1 cellular context compared by ENCODE assay signal in the genomic region with DNA sequence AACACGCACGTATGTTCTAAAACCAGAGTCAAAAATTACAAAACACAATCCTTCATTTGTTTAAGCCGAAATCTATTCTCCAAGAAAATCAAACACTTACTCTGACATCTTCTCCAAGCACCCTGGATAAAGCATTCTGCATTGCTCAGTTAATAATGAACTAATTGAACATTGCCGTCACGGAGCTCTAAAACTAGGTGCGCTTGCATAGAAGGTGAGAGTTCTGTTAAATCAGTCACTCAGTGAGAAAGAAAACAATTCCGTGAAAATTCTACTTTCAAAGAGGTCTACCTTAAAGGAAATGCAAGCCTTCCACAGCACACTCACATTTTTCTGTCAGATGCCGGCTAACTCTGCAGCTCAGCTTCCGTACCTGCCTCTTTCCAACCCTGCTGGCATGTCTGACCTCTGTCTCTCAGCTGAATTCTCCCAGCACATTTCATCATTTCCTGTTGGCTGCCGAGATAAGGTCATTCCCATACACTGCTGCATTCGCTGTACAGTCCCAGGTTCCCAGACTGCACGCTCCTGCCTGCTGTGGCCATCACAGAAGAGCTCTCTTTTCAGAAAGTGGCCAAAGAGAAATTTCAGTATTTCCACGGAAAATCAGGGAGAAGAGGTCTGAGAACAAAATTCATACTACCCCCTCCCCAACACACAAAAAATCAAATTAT.
TF ChIP-seq lines count a peak whose summit lies in the region.

No MANE protein-coding gene starts in this region.

TF ChIP-seq in HepG2, 621 proteins besides CTCF, POLR2A, EP300 and RAD21 (continued from another document and continues in another):
- TF ChIP-seq EEA1 (CRISPR knock-in tag; IDR thresholded peaks at IDR 0.05; ENCODE audit: borderline replicate concordance) = no peak
- TF ChIP-seq ZNF354B (CRISPR knock-in tag; IDR thresholded peaks at IDR 0.05) = no peak
- no peak for TF ChIP-seq KDM5A (IDR thresholded peaks at IDR 0.05; ENCODE audit: borderline replicate concordance, low read length)
- no peak for TF ChIP-seq ZNF468 (CRISPR knock-in tag; IDR thresholded peaks at IDR 0.05)
- TF ChIP-seq, protein P1, sequence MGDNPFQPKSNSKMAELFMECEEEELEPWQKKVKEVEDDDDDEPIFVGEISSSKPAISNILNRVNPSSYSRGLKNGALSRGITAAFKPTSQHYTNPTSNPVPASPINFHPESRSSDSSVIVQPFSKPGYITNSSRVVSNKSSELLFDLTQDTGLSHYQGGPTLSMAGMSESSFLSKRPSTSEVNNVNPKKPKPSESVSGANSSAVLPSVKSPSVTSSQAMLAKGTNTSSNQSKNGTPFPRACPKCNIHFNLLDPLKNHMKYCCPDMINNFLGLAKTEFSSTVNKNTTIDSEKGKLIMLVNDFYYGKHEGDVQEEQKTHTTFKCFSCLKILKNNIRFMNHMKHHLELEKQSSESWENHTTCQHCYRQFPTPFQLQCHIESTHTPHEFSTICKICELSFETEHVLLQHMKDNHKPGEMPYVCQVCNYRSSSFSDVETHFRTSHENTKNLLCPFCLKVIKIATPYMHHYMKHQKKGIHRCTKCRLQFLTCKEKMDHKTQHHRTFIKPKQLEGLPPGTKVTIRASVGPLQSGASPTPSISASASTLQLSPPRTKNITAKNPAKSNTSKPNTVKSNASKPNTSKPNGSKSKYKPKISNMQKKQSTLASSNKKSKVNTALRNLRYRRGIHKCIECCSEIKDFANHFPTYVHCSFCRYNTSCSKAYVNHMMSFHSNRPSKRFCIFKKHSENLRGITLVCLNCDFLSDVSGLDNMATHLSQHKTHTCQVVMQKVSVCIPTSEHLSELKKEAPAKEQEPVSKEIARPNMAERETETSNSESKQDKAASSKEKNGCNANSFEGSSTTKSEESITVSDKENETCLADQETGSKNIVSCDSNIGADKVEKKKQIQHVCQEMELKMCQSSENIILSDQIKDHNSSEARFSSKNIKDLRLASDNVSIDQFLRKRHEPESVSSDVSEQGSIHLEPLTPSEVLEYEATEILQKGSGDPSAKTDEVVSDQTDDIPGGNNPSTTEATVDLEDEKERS (CRISPR knock-in tag; IDR thresholded peaks at IDR 0.05) = peak; percentile 47; the same call in 1 of the 2 replicates
- no peak for TF ChIP-seq ZNF138 (CRISPR knock-in tag; IDR thresholded peaks at IDR 0.05; ENCODE audit: low read depth)
- no peak for TF ChIP-seq MAFK (conservative IDR thresholded peaks at IDR 0.05 in 1 of 2, IDR thresholded peaks at IDR 0.05 in 1 of 2; ENCODE audit: low read length in 2 of 2)
- peak; percentile 74; the same call in 1 of the 2 replicates for TF ChIP-seq ERF (CRISPR knock-in tag; IDR thresholded peaks at IDR 0.05)
- peak; percentile 83 for TF ChIP-seq HNF4A (CRISPR knock-in tag; IDR thresholded peaks at IDR 0.05)
- TF ChIP-seq ZBTB7A (CRISPR knock-in tag; IDR thresholded peaks at IDR 0.05) = peak; percentile 17; the same call in 1 of the 2 replicates
- TF ChIP-seq, protein P2, sequence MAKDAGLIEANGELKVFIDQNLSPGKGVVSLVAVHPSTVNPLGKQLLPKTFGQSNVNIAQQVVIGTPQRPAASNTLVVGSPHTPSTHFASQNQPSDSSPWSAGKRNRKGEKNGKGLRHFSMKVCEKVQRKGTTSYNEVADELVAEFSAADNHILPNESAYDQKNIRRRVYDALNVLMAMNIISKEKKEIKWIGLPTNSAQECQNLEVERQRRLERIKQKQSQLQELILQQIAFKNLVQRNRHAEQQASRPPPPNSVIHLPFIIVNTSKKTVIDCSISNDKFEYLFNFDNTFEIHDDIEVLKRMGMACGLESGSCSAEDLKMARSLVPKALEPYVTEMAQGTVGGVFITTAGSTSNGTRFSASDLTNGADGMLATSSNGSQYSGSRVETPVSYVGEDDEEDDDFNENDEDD (CRISPR knock-in tag; IDR thresholded peaks at IDR 0.05; ENCODE audit: borderline replicate concordance) = 0 out of 2 replicates have a peak, but pooled peaks have one; percentile 37
- TF ChIP-seq ZNF282 (IDR thresholded peaks at IDR 0.05; ENCODE audit: partially characterized antibody) = no peak
- peak; percentile 38; the same call in 1 of the 2 replicates for TF ChIP-seq CBFB (CRISPR knock-in tag; IDR thresholded peaks at IDR 0.05)
- TF ChIP-seq ZNF382 (CRISPR knock-in tag; IDR thresholded peaks at IDR 0.05; ENCODE audit: borderline replicate concordance) = no peak
- peak; percentile 36; the same call in 1 of the 2 replicates for TF ChIP-seq KLF9 (CRISPR knock-in tag; IDR thresholded peaks at IDR 0.05; ENCODE audit: low read depth)
- TF ChIP-seq ZNF34 (CRISPR knock-in tag; IDR thresholded peaks at IDR 0.05; ENCODE audit: borderline replicate concordance) = no peak
- TF ChIP-seq, protein P3, sequence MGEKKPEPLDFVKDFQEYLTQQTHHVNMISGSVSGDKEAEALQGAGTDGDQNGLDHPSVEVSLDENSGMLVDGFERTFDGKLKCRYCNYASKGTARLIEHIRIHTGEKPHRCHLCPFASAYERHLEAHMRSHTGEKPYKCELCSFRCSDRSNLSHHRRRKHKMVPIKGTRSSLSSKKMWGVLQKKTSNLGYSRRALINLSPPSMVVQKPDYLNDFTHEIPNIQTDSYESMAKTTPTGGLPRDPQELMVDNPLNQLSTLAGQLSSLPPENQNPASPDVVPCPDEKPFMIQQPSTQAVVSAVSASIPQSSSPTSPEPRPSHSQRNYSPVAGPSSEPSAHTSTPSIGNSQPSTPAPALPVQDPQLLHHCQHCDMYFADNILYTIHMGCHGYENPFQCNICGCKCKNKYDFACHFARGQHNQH (CRISPR knock-in tag; IDR thresholded peaks at IDR 0.05) = peak; percentile 91
- no peak for TF ChIP-seq ZNF703 (CRISPR knock-in tag; IDR thresholded peaks at IDR 0.05; ENCODE audit: borderline replicate concordance)
- TF ChIP-seq, protein P4, sequence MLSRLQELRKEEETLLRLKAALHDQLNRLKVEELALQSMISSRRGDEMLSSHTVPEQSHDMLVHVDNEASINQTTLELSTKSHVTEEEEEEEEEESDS (CRISPR knock-in tag; IDR thresholded peaks at IDR 0.05; ENCODE audit: borderline replicate concordance) = no peak
- no peak for TF ChIP-seq ZNF749 (CRISPR knock-in tag; IDR thresholded peaks at IDR 0.05; ENCODE audit: borderline replicate concordance)
- no peak for TF ChIP-seq ZSCAN21 (CRISPR knock-in tag; IDR thresholded peaks at IDR 0.05; ENCODE audit: borderline replicate concordance)
- no peak for TF ChIP-seq MZF1 (CRISPR knock-in tag; IDR thresholded peaks at IDR 0.05; ENCODE audit: borderline replicate concordance)
- peak; percentile 59; the same call in 1 of the 2 replicates for TF ChIP-seq MIER2 (CRISPR knock-in tag; IDR thresholded peaks at IDR 0.05)
- TF ChIP-seq, protein P5, sequence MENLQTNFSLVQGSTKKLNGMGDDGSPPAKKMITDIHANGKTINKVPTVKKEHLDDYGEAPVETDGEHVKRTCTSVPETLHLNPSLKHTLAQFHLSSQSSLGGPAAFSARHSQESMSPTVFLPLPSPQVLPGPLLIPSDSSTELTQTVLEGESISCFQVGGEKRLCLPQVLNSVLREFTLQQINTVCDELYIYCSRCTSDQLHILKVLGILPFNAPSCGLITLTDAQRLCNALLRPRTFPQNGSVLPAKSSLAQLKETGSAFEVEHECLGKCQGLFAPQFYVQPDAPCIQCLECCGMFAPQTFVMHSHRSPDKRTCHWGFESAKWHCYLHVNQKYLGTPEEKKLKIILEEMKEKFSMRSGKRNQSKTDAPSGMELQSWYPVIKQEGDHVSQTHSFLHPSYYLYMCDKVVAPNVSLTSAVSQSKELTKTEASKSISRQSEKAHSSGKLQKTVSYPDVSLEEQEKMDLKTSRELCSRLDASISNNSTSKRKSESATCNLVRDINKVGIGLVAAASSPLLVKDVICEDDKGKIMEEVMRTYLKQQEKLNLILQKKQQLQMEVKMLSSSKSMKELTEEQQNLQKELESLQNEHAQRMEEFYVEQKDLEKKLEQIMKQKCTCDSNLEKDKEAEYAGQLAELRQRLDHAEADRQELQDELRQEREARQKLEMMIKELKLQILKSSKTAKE (CRISPR knock-in tag; IDR thresholded peaks at IDR 0.05; ENCODE audit: borderline replicate concordance) = peak; percentile 78
- no peak for TF ChIP-seq ZNF530 (CRISPR knock-in tag; IDR thresholded peaks at IDR 0.05; ENCODE audit: low read depth)
- TF ChIP-seq FOXK1 (CRISPR knock-in tag; IDR thresholded peaks at IDR 0.05; ENCODE audit: borderline replicate concordance, low read depth) = peak; percentile 66; the same call in 1 of the 2 replicates
- TF ChIP-seq EZH2 (conservative IDR thresholded peaks at IDR 0.05; ENCODE audit: low read depth, low read length) = no peak
- TF ChIP-seq ARNTL (CRISPR knock-in tag; IDR thresholded peaks at IDR 0.05) = no peak; the same call in 1 of the 2 replicates
- TF ChIP-seq, protein P6, sequence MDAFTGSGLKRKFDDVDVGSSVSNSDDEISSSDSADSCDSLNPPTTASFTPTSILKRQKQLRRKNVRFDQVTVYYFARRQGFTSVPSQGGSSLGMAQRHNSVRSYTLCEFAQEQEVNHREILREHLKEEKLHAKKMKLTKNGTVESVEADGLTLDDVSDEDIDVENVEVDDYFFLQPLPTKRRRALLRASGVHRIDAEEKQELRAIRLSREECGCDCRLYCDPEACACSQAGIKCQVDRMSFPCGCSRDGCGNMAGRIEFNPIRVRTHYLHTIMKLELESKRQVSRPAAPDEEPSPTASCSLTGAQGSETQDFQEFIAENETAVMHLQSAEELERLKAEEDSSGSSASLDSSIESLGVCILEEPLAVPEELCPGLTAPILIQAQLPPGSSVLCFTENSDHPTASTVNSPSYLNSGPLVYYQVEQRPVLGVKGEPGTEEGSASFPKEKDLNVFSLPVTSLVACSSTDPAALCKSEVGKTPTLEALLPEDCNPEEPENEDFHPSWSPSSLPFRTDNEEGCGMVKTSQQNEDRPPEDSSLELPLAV (CRISPR knock-in tag; conservative IDR thresholded peaks at IDR 0.05; ENCODE audit: low read depth) = no peak
- peak; percentile 87; the same call in 1 of the 2 replicates for TF ChIP-seq RXRA (CRISPR knock-in tag; IDR thresholded peaks at IDR 0.05)
- TF ChIP-seq ZNF878 (CRISPR knock-in tag; IDR thresholded peaks at IDR 0.05) = no peak; the same call in 1 of the 2 replicates
- TF ChIP-seq SP1 (IDR thresholded peaks at IDR 0.05) = no peak
- no peak for TF ChIP-seq SP1 (CRISPR knock-in tag; IDR thresholded peaks at IDR 0.05)
- TF ChIP-seq SETDB1 (CRISPR knock-in tag; IDR thresholded peaks at IDR 0.05; ENCODE audit: borderline replicate concordance) = no peak
- no peak for TF ChIP-seq REXO4 (CRISPR knock-in tag; IDR thresholded peaks at IDR 0.05; ENCODE audit: borderline replicate concordance)
- TF ChIP-seq ZKSCAN8 (CRISPR knock-in tag; IDR thresholded peaks at IDR 0.05; ENCODE audit: borderline replicate concordance) = peak; percentile 87
- peak; percentile 79; the same call in 1 of the 2 replicates for TF ChIP-seq HMG20A (CRISPR knock-in tag; IDR thresholded peaks at IDR 0.05; ENCODE audit: borderline replicate concordance)
- TF ChIP-seq, protein P7, sequence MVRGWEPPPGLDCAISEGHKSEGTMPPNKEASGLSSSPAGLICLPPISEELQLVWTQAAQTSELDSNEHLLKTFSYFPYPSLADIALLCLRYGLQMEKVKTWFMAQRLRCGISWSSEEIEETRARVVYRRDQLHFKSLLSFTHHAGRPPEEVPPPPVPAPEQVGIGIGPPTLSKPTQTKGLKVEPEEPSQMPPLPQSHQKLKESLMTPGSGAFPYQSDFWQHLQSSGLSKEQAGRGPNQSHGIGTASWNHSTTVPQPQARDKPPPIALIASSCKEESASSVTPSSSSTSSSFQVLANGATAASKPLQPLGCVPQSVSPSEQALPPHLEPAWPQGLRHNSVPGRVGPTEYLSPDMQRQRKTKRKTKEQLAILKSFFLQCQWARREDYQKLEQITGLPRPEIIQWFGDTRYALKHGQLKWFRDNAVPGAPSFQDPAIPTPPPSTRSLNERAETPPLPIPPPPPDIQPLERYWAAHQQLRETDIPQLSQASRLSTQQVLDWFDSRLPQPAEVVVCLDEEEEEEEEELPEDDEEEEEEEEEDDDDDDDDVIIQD (CRISPR knock-in tag; IDR thresholded peaks at IDR 0.05; ENCODE audit: low read depth) = peak; percentile 69; the same call in 1 of the 2 replicates
- no peak for TF ChIP-seq ZSCAN20 (CRISPR knock-in tag; IDR thresholded peaks at IDR 0.05; ENCODE audit: borderline replicate concordance)
- peak; percentile 22 for TF ChIP-seq SMC3 (IDR thresholded peaks at IDR 0.05; ENCODE audit: low read length)
- peak; percentile 33; the same call in 1 of the 2 replicates for TF ChIP-seq STAG1 (CRISPR knock-in tag; IDR thresholded peaks at IDR 0.05)
- no peak for TF ChIP-seq NFYB (CRISPR knock-in tag; IDR thresholded peaks at IDR 0.05)
- peak; percentile 94 for TF ChIP-seq ELF3 (CRISPR knock-in tag; IDR thresholded peaks at IDR 0.05)
- no peak for TF ChIP-seq RAD51 (IDR thresholded peaks at IDR 0.05; ENCODE audit: borderline replicate concordance)
- TF ChIP-seq ZMYM2 (CRISPR knock-in tag; IDR thresholded peaks at IDR 0.05) = no peak
- TF ChIP-seq, protein P8, sequence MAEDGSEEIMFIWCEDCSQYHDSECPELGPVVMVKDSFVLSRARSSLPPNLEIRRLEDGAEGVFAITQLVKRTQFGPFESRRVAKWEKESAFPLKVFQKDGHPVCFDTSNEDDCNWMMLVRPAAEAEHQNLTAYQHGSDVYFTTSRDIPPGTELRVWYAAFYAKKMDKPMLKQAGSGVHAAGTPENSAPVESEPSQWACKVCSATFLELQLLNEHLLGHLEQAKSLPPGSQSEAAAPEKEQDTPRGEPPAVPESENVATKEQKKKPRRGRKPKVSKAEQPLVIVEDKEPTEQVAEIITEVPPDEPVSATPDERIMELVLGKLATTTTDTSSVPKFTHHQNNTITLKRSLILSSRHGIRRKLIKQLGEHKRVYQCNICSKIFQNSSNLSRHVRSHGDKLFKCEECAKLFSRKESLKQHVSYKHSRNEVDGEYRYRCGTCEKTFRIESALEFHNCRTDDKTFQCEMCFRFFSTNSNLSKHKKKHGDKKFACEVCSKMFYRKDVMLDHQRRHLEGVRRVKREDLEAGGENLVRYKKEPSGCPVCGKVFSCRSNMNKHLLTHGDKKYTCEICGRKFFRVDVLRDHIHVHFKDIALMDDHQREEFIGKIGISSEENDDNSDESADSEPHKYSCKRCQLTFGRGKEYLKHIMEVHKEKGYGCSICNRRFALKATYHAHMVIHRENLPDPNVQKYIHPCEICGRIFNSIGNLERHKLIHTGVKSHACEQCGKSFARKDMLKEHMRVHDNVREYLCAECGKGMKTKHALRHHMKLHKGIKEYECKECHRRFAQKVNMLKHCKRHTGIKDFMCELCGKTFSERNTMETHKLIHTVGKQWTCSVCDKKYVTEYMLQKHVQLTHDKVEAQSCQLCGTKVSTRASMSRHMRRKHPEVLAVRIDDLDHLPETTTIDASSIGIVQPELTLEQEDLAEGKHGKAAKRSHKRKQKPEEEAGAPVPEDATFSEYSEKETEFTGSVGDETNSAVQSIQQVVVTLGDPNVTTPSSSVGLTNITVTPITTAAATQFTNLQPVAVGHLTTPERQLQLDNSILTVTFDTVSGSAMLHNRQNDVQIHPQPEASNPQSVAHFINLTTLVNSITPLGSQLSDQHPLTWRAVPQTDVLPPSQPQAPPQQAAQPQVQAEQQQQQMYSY (CRISPR knock-in tag; IDR thresholded peaks at IDR 0.05) = no peak
- TF ChIP-seq HNRNPL (IDR thresholded peaks at IDR 0.05; ENCODE audit: low read depth, low read length) = no peak
- TF ChIP-seq SYNCRIP (IDR thresholded peaks at IDR 0.05; ENCODE audit: insufficient read depth, low read depth, low read length) = no peak
